Comparison of ENCODE assay signal across 35 cellular contexts in the genomic region with DNA sequence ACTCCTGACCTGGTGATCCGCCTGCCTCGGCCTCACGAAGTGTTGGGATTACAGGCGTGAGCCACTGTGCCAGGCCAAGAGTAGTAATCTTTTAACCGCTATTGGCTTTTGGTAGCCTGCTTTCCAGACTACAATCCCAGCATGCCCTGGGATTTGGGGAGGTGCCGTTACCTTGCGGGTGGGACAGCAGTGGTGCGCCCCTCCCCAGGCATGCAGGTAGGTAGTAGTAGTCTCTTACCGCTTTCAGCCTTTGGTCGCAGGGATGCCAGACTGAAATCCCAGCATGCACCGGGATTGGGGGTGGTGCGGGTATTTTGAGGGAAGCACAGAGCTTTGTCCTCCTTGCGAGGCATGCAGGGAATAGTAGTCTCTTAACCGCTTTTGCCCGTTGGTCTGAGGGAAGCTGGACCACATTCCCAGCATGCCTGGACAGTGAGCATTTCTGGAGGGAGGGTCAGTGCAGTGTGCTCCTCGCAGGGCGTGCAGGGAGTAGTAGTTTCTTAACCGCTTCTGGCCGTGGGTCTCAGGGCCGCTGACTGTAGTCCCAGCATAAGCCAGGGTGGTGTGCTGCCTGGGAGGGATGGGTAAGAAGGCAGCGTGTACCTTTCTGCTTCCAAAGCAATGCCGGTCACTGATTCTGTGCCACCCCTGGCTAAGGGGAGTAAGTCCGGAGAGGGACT.
"Had no signal": no experiment of that assay in that cellular context is flagged by ENCODE, and none has a peak within 500 bp of the region (broad histone marks: within the 10 kb centered on the region; RNA-seq: fewer than 3 reads in every experiment).

No MANE protein-coding gene starts in this region.

- H3K36me3 ChIP-seq: brain microvascular endothelial cell, SJSA1, WERI-Rb-1 had no signal

- H3K4me3 ChIP-seq: SJSA1 had no signal

- H3K4me1 ChIP-seq: SJSA1 had no signal

- H3K27ac ChIP-seq: brain microvascular endothelial cell, SJSA1, WERI-Rb-1 had no signal

- H3K27me3 ChIP-seq: brain microvascular endothelial cell, SJSA1 had no signal

- DNase-seq: activated CD4-positive, alpha-beta memory T cell treated with anti-CD3 and anti-CD28 coated beads, Interleukin-2, amount 10 ng/mL, durations not matched to agents 7 days and 5 days; activated CD4-positive, alpha-beta T cell treated with anti-CD3 and anti-CD28 coated beads for 1 hour; activated CD4-positive, alpha-beta T cell treated with anti-CD3 and anti-CD28 coated beads for 48 hours; activated CD4-positive, CD25-positive, alpha-beta regulatory T cell; activated CD8-positive, alpha-beta memory T cell treated with anti-CD3 and anti-CD28 coated beads for 24 hours; activated CD8-positive, alpha-beta memory T cell treated with anti-CD3 and anti-CD28 coated beads, Interleukin-2, amount 10 ng/mL, durations not matched to agents 7 days and 5 days; activated CD8-positive, alpha-beta memory T cell treated with anti-CD3 and anti-CD28 coated beads, Interleukin-2, amount 50 U/mL, for 48 hours; activated effector memory CD4-positive, alpha-beta T cell treated with anti-CD3 and anti-CD28 coated beads, Interleukin-2, amount 50 U/mL, for 16 hours; activated naive CD4-positive, alpha-beta T cell; activated naive CD4-positive, alpha-beta T cell treated with anti-CD3 and anti-CD28 coated beads, Interleukin-2, amount 50 U/mL, for 16 hours; activated naive CD8-positive, alpha-beta T cell treated with anti-CD3 and anti-CD28 coated beads for 36 hours; activated T-cell treated with anti-CD3 and anti-CD28 coated beads, Interleukin-2, amount 50 U/mL, for 72 hours; amniotic stem cell; brain microvascular endothelial cell; central memory CD4-positive, alpha-beta T cell; KBM-7; MM.1S; MV-4-11; NCI-H1092; NCI-H1436 treated with DMSO at 0.1 percent for 48 hours; NCI-H1694 treated with DMSO at 0.1 percent for 48 hours; NCI-H2029; NCI-H2107; NCI-H2171; NCI-H226; NCI-H446 treated with DMSO at 0.1 percent for 48 hours; NCI-H524; NCI-H69; SHP77 treated with DMSO at 0.1 percent for 48 hours; SW 1271; T-helper 1 cell; T-helper 2 cell; T-helper 9 cell; WERI-Rb-1 had no signal
